ENCODE assay signal across 1 cellular context in genomic region chr2:200782243-200782642, GRCh38.
TF ChIP-seq lines count a peak whose summit lies in the region.

No MANE protein-coding gene starts in this region.

TF ChIP-seq in IMR-90, 13 proteins besides CTCF, POLR2A, EP300 and RAD21:
- TF ChIP-seq FOS (IDR thresholded peaks at IDR 0.05; ENCODE audit: low read depth, low read length): no peak
- no peak for TF ChIP-seq MAFK (IDR thresholded peaks at IDR 0.05; ENCODE audit: low read depth, low read length)
- TF ChIP-seq CEBPB (IDR thresholded peaks at IDR 0.05; ENCODE audit: low read depth, low read length): no peak
- no peak for TF ChIP-seq SMC3 (IDR thresholded peaks at IDR 0.05; ENCODE audit: low read depth, low read length)
- no peak for TF ChIP-seq MXI1 (IDR thresholded peaks at IDR 0.05; ENCODE audit: borderline replicate concordance, low read depth, low read length)
- TF ChIP-seq, protein P1, sequence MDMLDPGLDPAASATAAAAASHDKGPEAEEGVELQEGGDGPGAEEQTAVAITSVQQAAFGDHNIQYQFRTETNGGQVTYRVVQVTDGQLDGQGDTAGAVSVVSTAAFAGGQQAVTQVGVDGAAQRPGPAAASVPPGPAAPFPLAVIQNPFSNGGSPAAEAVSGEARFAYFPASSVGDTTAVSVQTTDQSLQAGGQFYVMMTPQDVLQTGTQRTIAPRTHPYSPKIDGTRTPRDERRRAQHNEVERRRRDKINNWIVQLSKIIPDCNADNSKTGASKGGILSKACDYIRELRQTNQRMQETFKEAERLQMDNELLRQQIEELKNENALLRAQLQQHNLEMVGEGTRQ (IDR thresholded peaks at IDR 0.05; ENCODE audit: low read depth, low read length): no peak
- TF ChIP-seq NFE2L2 (IDR thresholded peaks at IDR 0.05; ENCODE audit: low read depth, low read length): no peak
- no peak for TF ChIP-seq RCOR1 (IDR thresholded peaks at IDR 0.05; ENCODE audit: insufficient replicate concordance, low read length)
- TF ChIP-seq MAZ (IDR thresholded peaks at IDR 0.05; ENCODE audit: borderline replicate concordance, low read depth, low read length): no peak
- TF ChIP-seq CHD1 (IDR thresholded peaks at IDR 0.05; ENCODE audit: low read depth, low read length): no peak
- no peak for TF ChIP-seq RFX5 (IDR thresholded peaks at IDR 0.05; ENCODE audit: low read depth, low read length)
- no peak for TF ChIP-seq BHLHE40 (IDR thresholded peaks at IDR 0.05; ENCODE audit: low read depth, low read length)
- TF ChIP-seq, protein P2, sequence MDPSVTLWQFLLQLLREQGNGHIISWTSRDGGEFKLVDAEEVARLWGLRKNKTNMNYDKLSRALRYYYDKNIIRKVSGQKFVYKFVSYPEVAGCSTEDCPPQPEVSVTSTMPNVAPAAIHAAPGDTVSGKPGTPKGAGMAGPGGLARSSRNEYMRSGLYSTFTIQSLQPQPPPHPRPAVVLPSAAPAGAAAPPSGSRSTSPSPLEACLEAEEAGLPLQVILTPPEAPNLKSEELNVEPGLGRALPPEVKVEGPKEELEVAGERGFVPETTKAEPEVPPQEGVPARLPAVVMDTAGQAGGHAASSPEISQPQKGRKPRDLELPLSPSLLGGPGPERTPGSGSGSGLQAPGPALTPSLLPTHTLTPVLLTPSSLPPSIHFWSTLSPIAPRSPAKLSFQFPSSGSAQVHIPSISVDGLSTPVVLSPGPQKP (IDR thresholded peaks at IDR 0.05; ENCODE audit: borderline replicate concordance, low read depth, low read length): no peak
